ENCODE assay signal across 22 cellular contexts in the genomic region with DNA sequence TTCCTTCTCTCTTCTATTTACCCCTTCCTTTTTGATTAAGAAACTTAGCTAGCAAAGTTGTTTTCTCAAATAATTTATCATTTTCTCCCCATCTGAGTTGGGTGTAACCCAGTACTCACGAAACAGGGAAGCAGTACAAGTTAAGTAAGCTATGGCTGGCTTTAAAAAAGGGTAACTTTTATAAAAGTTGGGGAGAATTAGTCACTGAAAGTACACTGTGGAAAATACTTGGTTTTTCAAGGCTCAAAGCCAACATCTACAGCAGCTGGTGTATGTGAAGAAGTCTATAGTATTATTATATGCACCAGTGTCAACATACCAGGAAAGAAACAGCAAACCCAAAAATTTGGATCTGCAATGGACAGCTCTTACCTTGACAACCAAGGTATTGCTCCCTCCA. TPM values are rescaled to one million over a fixed set of nuclear protein-coding genes. Genes with fewer than 3 reads are reported as not detected.
DNase-seq lines count a peak whose midpoint lies in the region; ATAC-seq and TF ChIP-seq lines count a peak whose summit lies in the region.
"Had no signal": no experiment of that assay in that cellular context is flagged by ENCODE, and none has a peak within 500 bp of the region (broad histone marks: within the 10 kb centered on the region; RNA-seq: fewer than 3 reads in every experiment).

No MANE protein-coding gene starts in this region.

- DNase-seq in activated CD4-positive, alpha-beta T cell treated with anti-CD3 and anti-CD28 coated beads for 36 hours: no peak
- no peak for DNase-seq in activated CD4-positive, alpha-beta T cell treated with anti-CD3 and anti-CD28 coated beads, Interleukin-2, amount 10 ng/mL, durations not matched to agents 24 days and 14 days
- DNase-seq in fibroblast of the aortic adventitia (ENCODE audit: low read depth) (peak; percentile 47), dorsolateral prefrontal cortex (no peak), iPS-NIHi11 (ENCODE audit: low spot score) (no peak), DMS 273 treated with DMSO at 0.1 percent for 48 hours (lab: John Stamatoyannopoulos, UW) (no peak)
- DNase-seq in stimulated activated naive CD8-positive, alpha-beta T cell treated with anti-CD3 and anti-CD28 coated beads, Interleukin-15, amount 100 ng/mL, for 72 hours: no peak
- DNase-seq: 8988T; CD8-positive, alpha-beta memory T cell; cortex of kidney; kidney glomerular epithelial cell; NCI-H1092; NCI-H187 treated with DMSO at 0.1 percent for 48 hours; NCI-H69; psoas muscle; SJCRH30; stimulated activated CD8-positive, alpha-beta memory T cell treated with anti-CD3 and anti-CD28 coated beads, Interleukin-4, amount 100 ng/mL, for 48 hours; T-cell had no signal

- TF ChIP-seq CTCF in VCaP (conservative IDR thresholded peaks at IDR 0.05): no peak
- no peak for TF ChIP-seq CTCF in fibroblast of the aortic adventitia (IDR thresholded peaks at IDR 0.05; ENCODE audit: insufficient read depth, low read length)
- TF ChIP-seq CTCF in dorsolateral prefrontal cortex (IDR thresholded peaks at IDR 0.05 in 54 of 56, conservative IDR thresholded peaks at IDR 0.05 in 2 of 56; ENCODE audit: low read depth in 1 of 56, partially characterized antibody in 56 of 56): no peak

- no peak overlapping the region for H3K4me3 ChIP-seq in fibroblast of the aortic adventitia (ENCODE audit: low read depth, low read length)
- no peak overlapping the region for H3K4me3 ChIP-seq in dorsolateral prefrontal cortex
- H3K4me3 ChIP-seq: psoas muscle, SJCRH30, suprapubic skin had no signal

- H3K36me3 Mint-ChIP-seq in activated CD4-positive, alpha-beta T cell treated with anti-CD3 and anti-CD28 coated beads for 36 hours (ENCODE audit: low read depth): peaks cover 3% of the 10 kb centered on the region
- peaks cover 21% of the 10 kb centered on the region for H3K36me3 Mint-ChIP-seq in activated CD4-positive, alpha-beta T cell treated with anti-CD3 and anti-CD28 coated beads, Interleukin-2, amount 10 ng/mL, durations not matched to agents 24 days and 14 days (ENCODE audit: low read depth)

- CTCF ChIA-PET in activated CD4-positive, alpha-beta T cell treated with anti-CD3 and anti-CD28 coated beads for 36 hours (lab: Charles Lee): interaction anchor here (0.6 to 21.2 kb wide), 11 partner anchors 9 to 160 kb away, joined by 3 to 458 read pairs (median 4); partner anchors contain the start of gene CSK

- H3K27me3 Mint-ChIP-seq in activated CD4-positive, alpha-beta T cell treated with anti-CD3 and anti-CD28 coated beads for 36 hours: no peaks in the 10 kb centered on the region
- no peaks in the 10 kb centered on the region for H3K27me3 Mint-ChIP-seq in activated CD4-positive, alpha-beta T cell treated with anti-CD3 and anti-CD28 coated beads, Interleukin-2, amount 10 ng/mL, durations not matched to agents 24 days and 14 days
- no peaks in the 10 kb centered on the region for H3K27me3 Mint-ChIP-seq in stimulated activated naive CD8-positive, alpha-beta T cell treated with anti-CD3 and anti-CD28 coated beads, Interleukin-15, amount 100 ng/mL, for 72 hours
- H3K27me3 Mint-ChIP-seq: CD8-positive, alpha-beta memory T cell; T-cell had no signal

- H3K27ac ChIP-seq in VCaP (peak overlapping the region; percentile 100), dorsolateral prefrontal cortex (no peak overlapping the region)
- H3K27ac ChIP-seq: HL-60, psoas muscle, SJCRH30 had no signal

- no peaks in the 10 kb centered on the region for H3K27me3 ChIP-seq in dorsolateral prefrontal cortex
- H3K27me3 ChIP-seq: SJCRH30, suprapubic skin had no signal

- intact Hi-C loops in activated CD4-positive, alpha-beta T cell treated with anti-CD3 and anti-CD28 coated beads for 36 hours (cut with DNase I, micrococcal nuclease): no loop called here
- intact Hi-C loops in activated CD4-positive, alpha-beta T cell treated with anti-CD3 and anti-CD28 coated beads, Interleukin-2, amount 10 ng/mL, durations not matched to agents 24 days and 14 days (cut with micrococcal nuclease): no loop called here
- intact Hi-C loops in dorsolateral prefrontal cortex (cut with DNase I): no loop called here

- H3K4me1 Mint-ChIP-seq in activated CD4-positive, alpha-beta T cell treated with anti-CD3 and anti-CD28 coated beads for 36 hours: peaks cover 15% of the 10 kb centered on the region
- peaks cover 13% of the 10 kb centered on the region for H3K4me1 Mint-ChIP-seq in activated CD4-positive, alpha-beta T cell treated with anti-CD3 and anti-CD28 coated beads, Interleukin-2, amount 10 ng/mL, durations not matched to agents 24 days and 14 days
- H3K4me1 Mint-ChIP-seq in stimulated activated naive CD8-positive, alpha-beta T cell treated with anti-CD3 and anti-CD28 coated beads, Interleukin-15, amount 100 ng/mL, for 72 hours: peaks cover 33% of the 10 kb centered on the region

- no peak overlapping the region for H3K4me3 Mint-ChIP-seq in activated CD4-positive, alpha-beta T cell treated with anti-CD3 and anti-CD28 coated beads for 36 hours
- H3K4me3 Mint-ChIP-seq in activated CD4-positive, alpha-beta T cell treated with anti-CD3 and anti-CD28 coated beads, Interleukin-2, amount 10 ng/mL, durations not matched to agents 24 days and 14 days: no peak overlapping the region
- H3K4me3 Mint-ChIP-seq in stimulated activated naive CD8-positive, alpha-beta T cell treated with anti-CD3 and anti-CD28 coated beads, Interleukin-15, amount 100 ng/mL, for 72 hours: no peak overlapping the region
- H3K4me3 Mint-ChIP-seq: CD8-positive, alpha-beta memory T cell; T-cell had no signal

- no peak for ATAC-seq in activated CD4-positive, alpha-beta T cell treated with anti-CD3 and anti-CD28 coated beads for 36 hours
- no peak for ATAC-seq in stimulated activated naive CD8-positive, alpha-beta T cell treated with anti-CD3 and anti-CD28 coated beads, Interleukin-15, amount 100 ng/mL, for 72 hours
- ATAC-seq: HepG2, T-cell had no signal

- peak overlapping the region; percentile 61 for H3K27ac Mint-ChIP-seq in activated CD4-positive, alpha-beta T cell treated with anti-CD3 and anti-CD28 coated beads for 36 hours
- no peak overlapping the region for H3K27ac Mint-ChIP-seq in activated CD4-positive, alpha-beta T cell treated with anti-CD3 and anti-CD28 coated beads, Interleukin-2, amount 10 ng/mL, durations not matched to agents 24 days and 14 days
- peak overlapping the region; percentile 37 to 89 for H3K27ac Mint-ChIP-seq in stimulated activated naive CD8-positive, alpha-beta T cell treated with anti-CD3 and anti-CD28 coated beads, Interleukin-15, amount 100 ng/mL, for 72 hours

- H3K9me3 Mint-ChIP-seq in activated CD4-positive, alpha-beta T cell treated with anti-CD3 and anti-CD28 coated beads for 36 hours (ENCODE audit: low read depth): no peaks in the 10 kb centered on the region
- no peaks in the 10 kb centered on the region for H3K9me3 Mint-ChIP-seq in activated CD4-positive, alpha-beta T cell treated with anti-CD3 and anti-CD28 coated beads, Interleukin-2, amount 10 ng/mL, durations not matched to agents 24 days and 14 days
- H3K9me3 Mint-ChIP-seq in stimulated activated naive CD8-positive, alpha-beta T cell treated with anti-CD3 and anti-CD28 coated beads, Interleukin-15, amount 100 ng/mL, for 72 hours: no peaks in the 10 kb centered on the region
- H3K9me3 Mint-ChIP-seq: CD8-positive, alpha-beta memory T cell; T-cell had no signal

- POLR2A ChIA-PET in activated CD4-positive, alpha-beta T cell treated with anti-CD3 and anti-CD28 coated beads for 36 hours (lab: Charles Lee): interaction anchor here (0.6 to 1.1 kb wide), 2 partner anchors 13 to 20 kb away, joined by 3 to 4 read pairs; no protein-coding TSS in a partner anchor

RNA-seq across cellular contexts. Expression of gene CLK3, which starts 25.5 kb away (rescaled TPM):
- 100 to 1,000 TPM; 130 to 175 TPM for total RNA-seq in activated CD4-positive, alpha-beta T cell treated with anti-CD3 and anti-CD28 coated beads for 36 hours
- total RNA-seq in activated CD4-positive, alpha-beta T cell treated with anti-CD3 and anti-CD28 coated beads, Interleukin-2, amount 10 ng/mL, durations not matched to agents 24 days and 14 days: 112 and 113 TPM in 2 replicates
- 41.5 and 52.6 TPM in 2 replicates for total RNA-seq in fibroblast of the aortic adventitia (ENCODE audit: low replicate concordance)
- 10 to 100 TPM; 41.9 to 96.5 (median 63.3) TPM for total RNA-seq in dorsolateral prefrontal cortex

RNA-seq across cellular contexts. Expression of gene EDC3, which starts 54.7 kb away (rescaled TPM):
- 10 to 100 TPM; 44.7 to 45.0 TPM for total RNA-seq in activated CD4-positive, alpha-beta T cell treated with anti-CD3 and anti-CD28 coated beads for 36 hours
- 45.7 and 50.2 TPM in 2 replicates for total RNA-seq in activated CD4-positive, alpha-beta T cell treated with anti-CD3 and anti-CD28 coated beads, Interleukin-2, amount 10 ng/mL, durations not matched to agents 24 days and 14 days
- 11.3 and 16.6 TPM in 2 replicates for total RNA-seq in fibroblast of the aortic adventitia (ENCODE audit: low replicate concordance)
- 10 to 100 TPM; 27.4 to 63.8 (median 38.5) TPM for total RNA-seq in dorsolateral prefrontal cortex
